ENCODE assay signal across 8 cellular contexts in genomic region chrX:132631579-132632232, GRCh38.
A peak's percentile ranks its signal among the peaks of the same experiment; 100 is the strongest.
DNase-seq lines count a peak whose midpoint lies in the region; ATAC-seq and TF ChIP-seq lines count a peak whose summit lies in the region.

No MANE protein-coding gene starts in this region.

- no peak overlapping the region for H3K9ac ChIP-seq in SU-DHL-6 (ENCODE audit: low read length)

- H3K4me1 ChIP-seq in cardiac muscle cell (ENCODE audit: low read depth) (no peaks in the 10 kb centered on the region), stomach (no peaks in the 10 kb centered on the region)

- TF ChIP-seq CTCF in cardiac muscle cell (IDR thresholded peaks at IDR 0.05; ENCODE audit: low read depth, low read length), result peak; percentile 50
- peak; percentile 26 for TF ChIP-seq CTCF in SU-DHL-6 (IDR thresholded peaks at IDR 0.05; ENCODE audit: insufficient read depth, low read length, poor library complexity, severe bottlenecking)
- peak in 5 of 7 experiments; percentile 16 to 41 (median 25) for TF ChIP-seq CTCF in stomach (IDR thresholded peaks at IDR 0.05)

- no peak overlapping the region for H2AFZ ChIP-seq in SU-DHL-6 (ENCODE audit: low read depth, low read length, severe bottlenecking)

- H3K4me2 ChIP-seq in SU-DHL-6 (ENCODE audit: low read depth, low read length, poor library complexity, severe bottlenecking), result no peak overlapping the region

- no peak for TF ChIP-seq EP300 in stomach (IDR thresholded peaks at IDR 0.05)

- H3K27ac ChIP-seq in cardiac muscle cell, result no peak overlapping the region
- H3K27ac ChIP-seq in SU-DHL-6 (ENCODE audit: low read depth, low read length), result no peak overlapping the region
- no peak overlapping the region for H3K27ac ChIP-seq in stomach

- intact Hi-C loops in cardiac septum (cut with DNase I), result loop anchor here (10.0 kb wide), 1 partner anchor 787 kb away; no protein-coding TSS in a partner anchor
- intact Hi-C loops in left cardiac atrium (cut with DNase I), result loop anchor here in 1 of 2 donors (5.0 kb wide), 1 partner anchor 789 kb away; no protein-coding TSS in a partner anchor
- intact Hi-C loops in stomach (cut with DNase I; ENCODE audit: low total_unique reads), result no loop called here

- H3K36me3 ChIP-seq in cardiac muscle cell, result no peaks in the 10 kb centered on the region
- H3K36me3 ChIP-seq in SU-DHL-6 (ENCODE audit: low read length), result no peaks in the 10 kb centered on the region
- no peaks in the 10 kb centered on the region for H3K36me3 ChIP-seq in stomach

- H4K20me1 ChIP-seq in SU-DHL-6 (ENCODE audit: low read depth, low read length), result no peaks in the 10 kb centered on the region

- no peaks in the 10 kb centered on the region for H3K9me2 ChIP-seq in SU-DHL-6 (replicated peaks; ENCODE audit: insufficient read depth, low read length)

- H3K4me3 ChIP-seq in cardiac muscle cell (no peak overlapping the region), SU-DHL-6 (ENCODE audit: insufficient read depth, low read length, poor library complexity, severe bottlenecking) (no peak overlapping the region), stomach (no peak overlapping the region)

- WGBS in stomach, 5 donors, result 34 to 43% (median 37%) methylated on average over 3 of the region's 3 CpGs

- H3K27me3 ChIP-seq in cardiac muscle cell (no peaks in the 10 kb centered on the region), SU-DHL-6 (ENCODE audit: low read length) (no peaks in the 10 kb centered on the region), stomach (peaks cover 0 to 14% (median 0%) of the 10 kb centered on the region in 3 donors)

- peak; percentile 62 for ATAC-seq in HG03558 (IDR thresholded peaks at IDR 0.05; ENCODE audit: extremely low read depth, unreplicated experiment)
- ATAC-seq in left cardiac atrium, result peak; percentile 25 to 41

- no peaks in the 10 kb centered on the region for H3F3A ChIP-seq in SU-DHL-6 (ENCODE audit: insufficient read depth)

- DNase-seq in cardiac muscle cell (ENCODE audit: low read depth in 1 of 2, low spot score in 1 of 2), result peak; percentile 52 to 53
- no peak for DNase-seq in cardiac septum (ENCODE audit: low spot score)
- no peak for DNase-seq in left cardiac atrium
- DNase-seq in stomach, result no peak
- DNase-seq in OCI-M2 (lab: John Stamatoyannopoulos, UW; ENCODE audit: unreplicated experiment), result no peak
- DNase-seq in EL, result no peak

- no peak for TF ChIP-seq POLR2A in stomach (IDR thresholded peaks at IDR 0.05)

- no peaks in the 10 kb centered on the region for H3K79me2 ChIP-seq in SU-DHL-6 (ENCODE audit: insufficient read depth, low read length)

- H3K9me3 ChIP-seq in cardiac muscle cell (ENCODE audit: low read depth), result no peaks in the 10 kb centered on the region
- H3K9me3 ChIP-seq in SU-DHL-6 (ENCODE audit: insufficient read depth, low read length), result no peaks in the 10 kb centered on the region
- no peaks in the 10 kb centered on the region for H3K9me3 ChIP-seq in stomach

Comparison
In these comparisons a context has a peak if more than half of its experiments do, and no peak if none do; other contexts are left out.
1. DNase-seq: peak in cardiac muscle cell (2 of 2); none in cardiac septum (single experiment), left cardiac atrium (single experiment), stomach (single experiment), OCI-M2 (single experiment) and EL (single experiment).
2. Peak in every context shown above with its lines, with median percentiles within 50 percentile points of each other: CTCF ChIP-seq.